8 cellular contexts compared by ENCODE assay signal in genomic region chr4:6673660-6674499, GRCh38.
DNase-seq lines count a peak whose midpoint lies in the region; ATAC-seq and TF ChIP-seq lines count a peak whose summit lies in the region.

No MANE protein-coding gene starts in this region.

- peak overlapping the region; percentile 73 for H3K4me3 ChIP-seq in choroid plexus epithelial cell (ENCODE audit: low read depth, low read length)

- ATAC-seq in GM18907 (IDR thresholded peaks at IDR 0.05; ENCODE audit: unreplicated experiment) (peak; percentile 76), HG03139 (IDR thresholded peaks at IDR 0.05; ENCODE audit: unreplicated experiment) (peak; percentile 70)

- DNase-seq in AG08396 (ENCODE audit: low spot score) (peak; percentile 100), NCI-H446 (lab: John Stamatoyannopoulos, UW) (peak; percentile 65 to 90), choroid plexus epithelial cell (ENCODE audit: low read depth) (peak; percentile 98), kidney tubule cell (ENCODE audit: low spot score) (peak; percentile 96)
- peak; percentile 81 to 87 for DNase-seq in activated CD4-positive, alpha-beta T cell treated with anti-CD3 and anti-CD28 coated beads for 24 hours (ENCODE audit: low read depth in 2 of 2)
- DNase-seq in stimulated activated CD4-positive, alpha-beta T cell treated with anti-CD3 and anti-CD28 coated beads, Interleukin-1b, Interleukin-23, amount 100 ng/mL, for 1 hour (ENCODE audit: low read depth in 2 of 2) = peak; percentile 76 to 92

- TF ChIP-seq CTCF in choroid plexus epithelial cell (conservative IDR thresholded peaks at IDR 0.05; ENCODE audit: low read depth, low read length) = no peak

Comparison
In these comparisons a context has a peak if more than half of its experiments do, and no peak if none do; other contexts are left out.
1. Peak in every context shown above with its lines: DNase-seq, ATAC-seq and H3K4me3 ChIP-seq.